ENCODE assay signal across 14 cellular contexts in the genomic region with DNA sequence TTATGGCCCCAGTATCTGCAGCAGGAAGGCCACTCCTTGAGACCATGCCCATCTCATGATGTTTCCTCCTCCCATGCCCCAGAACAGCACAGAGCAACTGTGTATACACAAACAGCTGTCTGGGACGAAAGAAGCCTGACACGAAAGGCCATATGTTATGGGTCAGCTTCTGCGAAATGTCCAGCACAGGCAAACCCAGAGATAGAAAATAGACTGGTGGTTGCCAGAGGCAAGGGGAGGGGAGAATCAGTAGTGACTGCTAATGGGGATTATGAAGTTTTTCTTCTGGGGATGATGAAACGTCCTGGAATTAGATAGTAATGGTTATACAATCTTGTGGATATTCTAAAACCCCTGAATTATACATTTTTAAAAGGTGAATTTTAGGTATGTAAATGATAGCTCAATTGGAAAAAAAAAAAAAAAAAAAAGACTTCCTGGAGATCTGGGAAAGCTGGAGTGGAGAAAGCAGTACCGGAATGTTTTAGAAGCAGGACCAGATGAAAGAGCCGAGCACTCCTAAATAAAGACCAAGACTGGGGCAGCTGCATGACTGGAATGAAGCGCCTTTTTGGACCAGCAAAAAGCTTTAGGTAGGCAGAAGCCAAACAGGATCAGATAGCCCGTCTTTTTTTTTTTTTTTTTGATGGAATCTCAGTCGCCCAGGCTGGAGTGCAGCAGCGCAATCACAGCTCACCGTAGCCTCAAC. TPM values are rescaled to one million over a fixed set of nuclear protein-coding genes. Genes with fewer than 3 reads are reported as not detected.
A peak's percentile ranks its signal among the peaks of the same experiment; 100 is the strongest.
DNase-seq lines count a peak whose midpoint lies in the region; ATAC-seq and TF ChIP-seq lines count a peak whose summit lies in the region.
"Had no signal": no experiment of that assay in that cellular context is flagged by ENCODE, and none has a peak within 500 bp of the region (broad histone marks: within the 10 kb centered on the region; RNA-seq: fewer than 3 reads in every experiment).

No MANE protein-coding gene starts in this region.

- no peak for ATAC-seq in GM19467 (IDR thresholded peaks at IDR 0.05; ENCODE audit: unreplicated experiment)
- ATAC-seq in naive thymus-derived CD4-positive, alpha-beta T cell: no peak
- ATAC-seq: activated CD4-positive, CD25-positive, alpha-beta regulatory T cell treated with anti-CD3 and anti-CD28 coated beads, Interleukin-2, amount 50 U/mL, for 24 hours; activated T-cell treated with anti-CD3 and anti-CD28 coated beads, Interleukin-2, amount 50 U/mL, for 4 hours; stimulated activated naive B cell treated with anti-CD40 and anti-IgM and Interleukin-4, amounts not matched to agents 10 μg/mL and 1 μg/mL and 100 μg/mL, for 72 hours had no signal

- CTCF ChIA-PET in Calu3 (lab: Charles Lee): interaction anchor here (0.6 kb wide), 2 partner anchors 9 to 131 kb away, joined by 3 to 7 read pairs; no protein-coding TSS in a partner anchor
- CTCF ChIA-PET in naive thymus-derived CD4-positive, alpha-beta T cell (lab: Charles Lee): interaction anchor here (0.6 to 0.8 kb wide), 6 partner anchors 19 to 261 kb away, joined by 3 to 6 read pairs (median 3); partner anchors contain the start of gene PCDHGA10

- peak overlapping the region; percentile 62 for H3K27ac Mint-ChIP-seq in Calu3 (ENCODE audit: unreplicated experiment)
- peak overlapping the region in 3 of 9 donors; percentile 14 to 28 (median 21) for H3K27ac Mint-ChIP-seq in naive thymus-derived CD4-positive, alpha-beta T cell
- H3K27ac Mint-ChIP-seq: stimulated activated naive B cell treated with anti-CD40 and anti-IgM and Interleukin-4, amounts not matched to agents 10 μg/mL and 1 μg/mL and 100 μg/mL, for 72 hours had no signal

- peaks cover 40% of the 10 kb centered on the region for H3K4me1 Mint-ChIP-seq in Calu3 (ENCODE audit: low read depth, unreplicated experiment)
- peaks cover 13 to 41% (median 21%) of the 10 kb centered on the region in 7 donors for H3K4me1 Mint-ChIP-seq in naive thymus-derived CD4-positive, alpha-beta T cell

- H3K9ac ChIP-seq in fibroblast of lung (ENCODE audit: insufficient read depth, low read length): no peak overlapping the region

- H3K9me3 ChIP-seq in SJCRH30 (replicated peaks): no peaks in the 10 kb centered on the region
- H3K9me3 ChIP-seq in fibroblast of lung (ENCODE audit: control insufficient read depth, insufficient read depth, low read depth, low read length): no peaks in the 10 kb centered on the region
- no peaks in the 10 kb centered on the region for H3K9me3 ChIP-seq in osteoblast (ENCODE audit: low read depth, low read length)
- no peaks in the 10 kb centered on the region for H3K9me3 ChIP-seq in naive thymus-derived CD4-positive, alpha-beta T cell (ENCODE audit: control insufficient read depth in 2 of 3, low read length in 3 of 3)

- DNase-seq in Calu3 (no peak), SJCRH30 (peak; percentile 89 to 93), fibroblast of lung (ENCODE audit: low read depth in 2 of 2) (peak in 1 of 2 donors; percentile 95), osteoblast (ENCODE audit: insufficient read length, low spot score, missing footprints) (no peak), activated gamma-delta T cell (lab: John Stamatoyannopoulos, UW) (no peak), middle frontal gyrus (ENCODE audit: extremely low spot score, low spot score) (no peak)
- no peak for DNase-seq in naive thymus-derived CD4-positive, alpha-beta T cell
- DNase-seq: activated T-cell treated with anti-CD3 and anti-CD28 coated beads, Interleukin-2, amount 50 U/mL, for 4 hours; stimulated activated naive B cell treated with anti-CD40 and anti-IgM and Interleukin-4, amounts not matched to agents 10 μg/mL and 1 μg/mL and 100 μg/mL, for 72 hours; SW 1271 had no signal

- H3K27ac ChIP-seq in SJCRH30 (peak overlapping the region; percentile 89), fibroblast of lung (ENCODE audit: insufficient read depth, low read length) (peak overlapping the region; percentile 70), osteoblast (ENCODE audit: low read depth, low read length) (peak overlapping the region; percentile 96)
- H3K27ac ChIP-seq in naive thymus-derived CD4-positive, alpha-beta T cell (ENCODE audit: low read depth, low read length): no peak overlapping the region

- peaks cover 26% of the 10 kb centered on the region for H3K36me3 ChIP-seq in SJCRH30
- no peaks in the 10 kb centered on the region for H3K36me3 ChIP-seq in fibroblast of lung (ENCODE audit: control insufficient read depth, insufficient read depth, low read length)
- H3K36me3 ChIP-seq in osteoblast (ENCODE audit: insufficient read depth, low read length): peaks cover 11% of the 10 kb centered on the region
- peaks cover 17 to 76% (median 41%) of the 10 kb centered on the region in 3 experiments for H3K36me3 ChIP-seq in naive thymus-derived CD4-positive, alpha-beta T cell (ENCODE audit: control insufficient read depth in 2 of 3, insufficient read depth in 3 of 3, low read length in 3 of 3)

- H3K4me2 ChIP-seq in fibroblast of lung (ENCODE audit: extremely low read depth, insufficient read depth, low read length) (no peak overlapping the region), osteoblast (ENCODE audit: insufficient read depth, low read length) (no peak overlapping the region)

- POLR2A ChIA-PET in naive thymus-derived CD4-positive, alpha-beta T cell (lab: Charles Lee): interaction anchor here (0.6 to 0.7 kb wide), 2 partner anchors 87 to 246 kb away, joined by 3 read pairs; no protein-coding TSS in a partner anchor

- H3K79me2 ChIP-seq in fibroblast of lung (ENCODE audit: control insufficient read depth, insufficient read depth, low read length) (no peaks in the 10 kb centered on the region), osteoblast (ENCODE audit: insufficient read depth, low read length) (no peaks in the 10 kb centered on the region)

- H3K9me3 Mint-ChIP-seq in Calu3 (ENCODE audit: low read depth, unreplicated experiment): no peaks in the 10 kb centered on the region
- peaks cover 0 to 1% (median 0%) of the 10 kb centered on the region in 11 donors for H3K9me3 Mint-ChIP-seq in naive thymus-derived CD4-positive, alpha-beta T cell
- H3K9me3 Mint-ChIP-seq: activated T-cell treated with anti-CD3 and anti-CD28 coated beads, Interleukin-2, amount 50 U/mL, for 4 hours; CD14-positive monocyte; central memory CD8-positive, alpha-beta T cell; stimulated activated naive B cell treated with anti-CD40 and anti-IgM and Interleukin-4, amounts not matched to agents 10 μg/mL and 1 μg/mL and 100 μg/mL, for 72 hours had no signal

- peaks cover 77% of the 10 kb centered on the region for H3K36me3 Mint-ChIP-seq in Calu3 (ENCODE audit: insufficient read depth, unreplicated experiment)
- peaks cover 6 to 47% (median 22%) of the 10 kb centered on the region in 5 donors for H3K36me3 Mint-ChIP-seq in naive thymus-derived CD4-positive, alpha-beta T cell

- no TSS peak for BruUV-seq in Calu3 (replicated peaks; lab: Mats Ljungman, UMichigan)

- no peak overlapping the region for H3K4me3 Mint-ChIP-seq in Calu3 (ENCODE audit: low read depth, unreplicated experiment)
- H3K4me3 Mint-ChIP-seq in naive thymus-derived CD4-positive, alpha-beta T cell: no peak overlapping the region
- H3K4me3 Mint-ChIP-seq: activated T-cell treated with anti-CD3 and anti-CD28 coated beads, Interleukin-2, amount 50 U/mL, for 4 hours; CD14-positive monocyte; central memory CD8-positive, alpha-beta T cell; stimulated activated naive B cell treated with anti-CD40 and anti-IgM and Interleukin-4, amounts not matched to agents 10 μg/mL and 1 μg/mL and 100 μg/mL, for 72 hours had no signal

- no peak for TF ChIP-seq CTCF in Calu3 (IDR thresholded peaks at IDR 0.05; ENCODE audit: unreplicated experiment)
- TF ChIP-seq CTCF in fibroblast of lung (conservative IDR thresholded peaks at IDR 0.05 in 1 of 2, IDR thresholded peaks at IDR 0.05 in 1 of 2; ENCODE audit: low read depth in 1 of 2, low read length in 2 of 2): no peak
- no peak for TF ChIP-seq CTCF in osteoblast (IDR thresholded peaks at IDR 0.05; ENCODE audit: extremely low read depth, low read depth, low read length)

- H2AFZ ChIP-seq in fibroblast of lung (ENCODE audit: low read length) (no peak overlapping the region), osteoblast (ENCODE audit: low read length) (no peak overlapping the region)

- H4K20me1 ChIP-seq in fibroblast of lung (ENCODE audit: control insufficient read depth, extremely low read depth, insufficient read depth, low read length): no peaks in the 10 kb centered on the region
- no peaks in the 10 kb centered on the region for H4K20me1 ChIP-seq in osteoblast (ENCODE audit: insufficient read depth, low read length)

- intact Hi-C loops in Calu3 (cut with micrococcal nuclease; ENCODE audit: unreplicated experiment): no loop called here
- intact Hi-C loops in naive thymus-derived CD4-positive, alpha-beta T cell (cut with micrococcal nuclease): no loop called here

- H3K4me1 ChIP-seq in SJCRH30 (peaks cover 82% of the 10 kb centered on the region), fibroblast of lung (ENCODE audit: control insufficient read depth, extremely low read depth, insufficient read depth, low read length) (peaks cover 75% of the 10 kb centered on the region), osteoblast (ENCODE audit: insufficient read depth, low read length) (peaks cover 76% of the 10 kb centered on the region)
- peaks cover 0 to 18% of the 10 kb centered on the region in 2 donors for H3K4me1 ChIP-seq in naive thymus-derived CD4-positive, alpha-beta T cell (ENCODE audit: control insufficient read depth in 2 of 2, insufficient read depth in 2 of 2, low read length in 2 of 2)

- H3K27me3 Mint-ChIP-seq in Calu3 (ENCODE audit: unreplicated experiment): no peaks in the 10 kb centered on the region
- no peaks in the 10 kb centered on the region for H3K27me3 Mint-ChIP-seq in naive thymus-derived CD4-positive, alpha-beta T cell
- H3K27me3 Mint-ChIP-seq: central memory CD8-positive, alpha-beta T cell; stimulated activated naive B cell treated with anti-CD40 and anti-IgM and Interleukin-4, amounts not matched to agents 10 μg/mL and 1 μg/mL and 100 μg/mL, for 72 hours had no signal

- no peak overlapping the region for H3K4me3 ChIP-seq in SJCRH30
- no peak overlapping the region for H3K4me3 ChIP-seq in fibroblast of lung (replicated peaks in 1 of 4; ENCODE audit: control extremely low read depth in 1 of 4, insufficient read depth in 1 of 4, low read depth in 3 of 4, low read length in 4 of 4)
- H3K4me3 ChIP-seq in osteoblast (ENCODE audit: insufficient read depth, low read length): no peak overlapping the region
- H3K4me3 ChIP-seq in naive thymus-derived CD4-positive, alpha-beta T cell (ENCODE audit: low read length): no peak overlapping the region

- H3K27me3 ChIP-seq in SJCRH30: no peaks in the 10 kb centered on the region
- H3K27me3 ChIP-seq in fibroblast of lung (ENCODE audit: control insufficient read depth, insufficient read depth, low read length): no peaks in the 10 kb centered on the region
- H3K27me3 ChIP-seq in osteoblast (ENCODE audit: insufficient read depth, low read length): no peaks in the 10 kb centered on the region
- no peaks in the 10 kb centered on the region for H3K27me3 ChIP-seq in naive thymus-derived CD4-positive, alpha-beta T cell (ENCODE audit: control insufficient read depth in 2 of 2, insufficient read depth in 2 of 2, low read length in 2 of 2)

RNA-seq across cellular contexts. Expression of gene PCDHGC5, which starts 29.2 kb away (rescaled TPM):
- total RNA-seq in Calu3 (2022) (1.5 and 2.1 TPM in 2 replicates), fibroblast of lung (1.3 and 2.6 TPM in 2 replicates), osteoblast (3.6 and 5.3 TPM in 2 replicates)
- 1.3 and 2.8 TPM in 2 replicates for total RNA-seq in SJCRH30 (2014; rRNA removed; shearing (Covaris generic))
- 0.97 and 1.1 TPM in 2 replicates for polyA plus RNA-seq in fibroblast of lung
- 0.82 and 1.0 TPM in 2 replicates for polyA plus RNA-seq in fibroblast of lung (2012)
- 5.9 and 6.7 TPM in 2 replicates for polyA minus RNA-seq in fibroblast of lung (ENCODE audit: low replicate concordance)
- under 1 TPM in 1 of 5 experiments, not detected in 4; 0.13 TPM for total RNA-seq in naive thymus-derived CD4-positive, alpha-beta T cell
- polyA plus RNA-seq in naive thymus-derived CD4-positive, alpha-beta T cell: not detected
- total RNA-seq: activated T-cell treated with anti-CD3 and anti-CD28 coated beads, Interleukin-2, amount 50 U/mL, for 4 hours had no signal
- polyA plus RNA-seq: CD14-positive monocyte had no signal

RNA-seq across cellular contexts. Expression of gene PCDHGC4, which starts 33.2 kb away (rescaled TPM):
- total RNA-seq in Calu3 (2022) (1.2 and 2.2 TPM in 2 replicates), fibroblast of lung (1.5 and 3.0 TPM in 2 replicates), osteoblast (2.9 and 3.8 TPM in 2 replicates)
- 3.4 and 3.6 TPM in 2 replicates for total RNA-seq in SJCRH30 (2014; rRNA removed; shearing (Covaris generic))
- 0.48 and 0.76 TPM in 2 replicates for polyA plus RNA-seq in fibroblast of lung
- 0.41 and 0.48 TPM in 2 replicates for polyA plus RNA-seq in fibroblast of lung (2012)
- polyA minus RNA-seq in fibroblast of lung (ENCODE audit: low replicate concordance): 5.7 and 7.8 TPM in 2 replicates
- total RNA-seq in naive thymus-derived CD4-positive, alpha-beta T cell: under 1 TPM in 1 of 5 experiments, not detected in 4; 0.22 TPM
- polyA plus RNA-seq in naive thymus-derived CD4-positive, alpha-beta T cell: not detected
- total RNA-seq: activated T-cell treated with anti-CD3 and anti-CD28 coated beads, Interleukin-2, amount 50 U/mL, for 4 hours had no signal
- polyA plus RNA-seq: CD14-positive monocyte had no signal

RNA-seq across cellular contexts. Expression of gene PCDHGC3, which starts 42.3 kb away (rescaled TPM):
- total RNA-seq in Calu3 (2022) (49.4 and 73.0 TPM in 2 replicates), fibroblast of lung (59.0 and 63.4 TPM in 2 replicates), osteoblast (59.4 and 91.3 TPM in 2 replicates)
- total RNA-seq in SJCRH30 (2014; rRNA removed; shearing (Covaris generic)): 105 and 109 TPM in 2 replicates
- 106 and 109 TPM in 2 replicates for polyA plus RNA-seq in fibroblast of lung
- 155 and 185 TPM in 2 replicates for polyA plus RNA-seq in fibroblast of lung (2012)
- 188 and 308 TPM in 2 replicates for polyA minus RNA-seq in fibroblast of lung (ENCODE audit: low replicate concordance)
- total RNA-seq in naive thymus-derived CD4-positive, alpha-beta T cell: under 1 TPM; 0.15 to 0.76 (median 0.16) TPM
- under 1 TPM in 1 of 2 donors, not detected in 1; 0.14 TPM for polyA plus RNA-seq in naive thymus-derived CD4-positive, alpha-beta T cell

Comparison
In these comparisons a context has a peak if more than half of its experiments do, and no peak if none do; other contexts are left out.
1. DNase-seq: peak in SJCRH30 (2 of 2); none in Calu3 (single experiment), osteoblast (single experiment), activated gamma-delta T cell (single experiment), naive thymus-derived CD4-positive, alpha-beta T cell (0 of 9) and middle frontal gyrus (single experiment).
2. RNA of gene PCDHGC3, which starts 42.3 kb away (total RNA-seq): 105 to 109 TPM in SJCRH30, 49.4 to 73.0 TPM in Calu3, 59.4 to 91.3 TPM in osteoblast and 59.0 to 63.4 TPM in fibroblast of lung; 0.15 to 0.76 TPM in naive thymus-derived CD4-positive, alpha-beta T cell; every median in the first group is over 10 times any median in the second.